In genomic region chr11:518463-519202, GRCh38 we compare ENCODE assay signal across 1 cellular context.
TF ChIP-seq lines count a peak whose summit lies in the region.

No MANE protein-coding gene starts in this region.

TF ChIP-seq in HepG2, 621 proteins besides CTCF, POLR2A, EP300 and RAD21 (continued from another document and continues in another):
- peak; percentile 48; the same call in 1 of the 2 replicates for TF ChIP-seq ZNF747 (CRISPR knock-in tag; IDR thresholded peaks at IDR 0.05; ENCODE audit: borderline replicate concordance)
- peak; percentile 28; the same call in 1 of the 2 replicates for TF ChIP-seq ZBTB43 (CRISPR knock-in tag; conservative IDR thresholded peaks at IDR 0.05)
- TF ChIP-seq PAXIP1 (CRISPR knock-in tag; conservative IDR thresholded peaks at IDR 0.05), result peak; percentile 32
- peak; percentile 65; the same call in 1 of the 2 replicates for TF ChIP-seq ZBTB39 (CRISPR knock-in tag; IDR thresholded peaks at IDR 0.05)
- TF ChIP-seq MYPOP (CRISPR knock-in tag; IDR thresholded peaks at IDR 0.05), result peak; percentile 56; the same call in 1 of the 2 replicates
- TF ChIP-seq ZGPAT (CRISPR knock-in tag; IDR thresholded peaks at IDR 0.05), result 0 out of 2 replicates have a peak, but pooled peaks have one; percentile 23
- no peak for TF ChIP-seq ZNF678 (CRISPR knock-in tag; IDR thresholded peaks at IDR 0.05)
- no peak for TF ChIP-seq MAFG (CRISPR knock-in tag; IDR thresholded peaks at IDR 0.05)
- no peak for TF ChIP-seq TP53 (CRISPR knock-in tag; conservative IDR thresholded peaks at IDR 0.05)
- TF ChIP-seq PATZ1 (CRISPR knock-in tag; IDR thresholded peaks at IDR 0.05), result peak; percentile 71; the same call in 1 of the 2 replicates
- peak; percentile 42; the same call in 1 of the 2 replicates for TF ChIP-seq ZNF614 (CRISPR knock-in tag; IDR thresholded peaks at IDR 0.05; ENCODE audit: borderline replicate concordance)
- no peak for TF ChIP-seq HNF4A (CRISPR knock-in tag; IDR thresholded peaks at IDR 0.05)
- no peak for TF ChIP-seq KAT2B (IDR thresholded peaks at IDR 0.05; ENCODE audit: borderline replicate concordance, low read depth, low read length)
- no peak for TF ChIP-seq THYN1 (CRISPR knock-in tag; IDR thresholded peaks at IDR 0.05; ENCODE audit: borderline replicate concordance, low read depth)
- TF ChIP-seq GMEB1 (CRISPR knock-in tag; IDR thresholded peaks at IDR 0.05; ENCODE audit: borderline replicate concordance), result peak; percentile 41; the same call in 1 of the 2 replicates
- TF ChIP-seq NCOR1 (IDR thresholded peaks at IDR 0.05; ENCODE audit: borderline replicate concordance, low read length), result no peak
- no peak for TF ChIP-seq ZNF282 (IDR thresholded peaks at IDR 0.05; ENCODE audit: partially characterized antibody)
- 0 out of 2 replicates have a peak, but pooled peaks have one; percentile 55 for TF ChIP-seq SAFB2 (CRISPR knock-in tag; IDR thresholded peaks at IDR 0.05; ENCODE audit: borderline replicate concordance, low read depth)
- peak; percentile 22; the same call in 1 of the 2 replicates for TF ChIP-seq ZNF24 (IDR thresholded peaks at IDR 0.05)
- TF ChIP-seq SSRP1 (CRISPR knock-in tag; IDR thresholded peaks at IDR 0.05), result no peak
- TF ChIP-seq REPIN1 (CRISPR knock-in tag; IDR thresholded peaks at IDR 0.05; ENCODE audit: borderline replicate concordance, low read depth), result peak; percentile 32; the same call in 1 of the 2 replicates
- peak; percentile 83 for TF ChIP-seq SAP130 (CRISPR knock-in tag; IDR thresholded peaks at IDR 0.05; ENCODE audit: low read depth)
- TF ChIP-seq ZMAT3 (CRISPR knock-in tag; conservative IDR thresholded peaks at IDR 0.05), result 0 out of 2 replicates have a peak, but pooled peaks have one; percentile 57
- no peak; the same call in 1 of the 2 replicates for TF ChIP-seq ZKSCAN8 (CRISPR knock-in tag; IDR thresholded peaks at IDR 0.05; ENCODE audit: borderline replicate concordance)
- no peak for TF ChIP-seq ZFYVE20 (CRISPR knock-in tag; IDR thresholded peaks at IDR 0.05; ENCODE audit: borderline replicate concordance, low read depth)
- no peak for TF ChIP-seq KDM3A (CRISPR knock-in tag; IDR thresholded peaks at IDR 0.05; ENCODE audit: low read depth)
- peak; percentile 63; the same call in 1 of the 2 replicates for TF ChIP-seq KDM5B (CRISPR knock-in tag; IDR thresholded peaks at IDR 0.05; ENCODE audit: borderline replicate concordance)
- peak; percentile 91 for TF ChIP-seq ZBTB38 (CRISPR knock-in tag; IDR thresholded peaks at IDR 0.05)
- TF ChIP-seq NCOA1 (CRISPR knock-in tag; IDR thresholded peaks at IDR 0.05), result peak; percentile 75; the same call in 1 of the 2 replicates
- TF ChIP-seq KMT2B (CRISPR knock-in tag; IDR thresholded peaks at IDR 0.05), result 0 out of 2 replicates have a peak, but pooled peaks have one; percentile 12
- TF ChIP-seq TGIF2 (CRISPR knock-in tag; IDR thresholded peaks at IDR 0.05), result no peak
- no peak for TF ChIP-seq SP140L (CRISPR knock-in tag; IDR thresholded peaks at IDR 0.05; ENCODE audit: borderline replicate concordance)
- no peak for TF ChIP-seq KDM4B (CRISPR knock-in tag; IDR thresholded peaks at IDR 0.05)
- no peak for TF ChIP-seq ZSCAN22 (CRISPR knock-in tag; IDR thresholded peaks at IDR 0.05)
- TF ChIP-seq EEA1 (CRISPR knock-in tag; IDR thresholded peaks at IDR 0.05; ENCODE audit: borderline replicate concordance), result peak; percentile 42; the same call in 1 of the 2 replicates
- TF ChIP-seq FOXK1 (CRISPR knock-in tag; IDR thresholded peaks at IDR 0.05; ENCODE audit: borderline replicate concordance, low read depth), result 0 out of 2 replicates have a peak, but pooled peaks have one; percentile 30
- TF ChIP-seq POGZ (CRISPR knock-in tag; IDR thresholded peaks at IDR 0.05), result peak; percentile 37; the same call in 1 of the 2 replicates
- no peak for TF ChIP-seq SOX6 (IDR thresholded peaks at IDR 0.05)
- TF ChIP-seq SOX6 (CRISPR knock-in tag; IDR thresholded peaks at IDR 0.05), result peak; percentile 50
- TF ChIP-seq TEAD3 (CRISPR knock-in tag; optimal IDR thresholded peaks at IDR 0.05; ENCODE audit: borderline replicate concordance), result peak; percentile 59
- no peak for TF ChIP-seq ZNF367 (CRISPR knock-in tag; IDR thresholded peaks at IDR 0.05; ENCODE audit: borderline replicate concordance)
- TF ChIP-seq NR2C2 (CRISPR knock-in tag; IDR thresholded peaks at IDR 0.05; ENCODE audit: borderline replicate concordance), result 0 out of 2 replicates have a peak, but pooled peaks have one; percentile 34
- TF ChIP-seq PITX1 (CRISPR knock-in tag; IDR thresholded peaks at IDR 0.05), result no peak
- peak; percentile 86 for TF ChIP-seq CCDC6 (CRISPR knock-in tag; IDR thresholded peaks at IDR 0.05)
- TF ChIP-seq ZFP91 (CRISPR knock-in tag; IDR thresholded peaks at IDR 0.05; ENCODE audit: borderline replicate concordance), result peak; percentile 68
- TF ChIP-seq ZNF276 (CRISPR knock-in tag; IDR thresholded peaks at IDR 0.05; ENCODE audit: low read depth), result no peak
- TF ChIP-seq ZNF441 (CRISPR knock-in tag; IDR thresholded peaks at IDR 0.05; ENCODE audit: borderline replicate concordance), result peak; percentile 60; the same call in 1 of the 2 replicates
- peak; percentile 45; the same call in 1 of the 2 replicates for TF ChIP-seq ZNF12 (CRISPR knock-in tag; IDR thresholded peaks at IDR 0.05)
- 0 out of 2 replicates have a peak, but pooled peaks have one; percentile 45 for TF ChIP-seq TMF1 (CRISPR knock-in tag; IDR thresholded peaks at IDR 0.05; ENCODE audit: low read depth)
- TF ChIP-seq STAT5B (CRISPR knock-in tag; IDR thresholded peaks at IDR 0.05), result no peak
- TF ChIP-seq ZNF703 (CRISPR knock-in tag; IDR thresholded peaks at IDR 0.05; ENCODE audit: borderline replicate concordance), result no peak
